In genomic region chr1:160542303-160542945, GRCh38 we compare ENCODE assay signal across 14 cellular contexts. TPM values are rescaled to one million over a fixed set of nuclear protein-coding genes. Genes with fewer than 3 reads are reported as not detected.
A peak's percentile ranks its signal among the peaks of the same experiment; 100 is the strongest.
DNase-seq lines count a peak whose midpoint lies in the region; ATAC-seq, FAIRE-seq and TF ChIP-seq lines count a peak whose summit lies in the region.
"Had no signal": no experiment of that assay in that cellular context is flagged by ENCODE, and none has a peak within 500 bp of the region (broad histone marks: within the 10 kb centered on the region; RNA-seq: fewer than 3 reads in every experiment).

No MANE protein-coding gene starts in this region.

- no peaks in the 10 kb centered on the region for H3K36me3 ChIP-seq in HepG2 (replicated peaks in 1 of 2; ENCODE audit: control insufficient read depth in 1 of 2, insufficient read depth in 2 of 2, low read length in 2 of 2)
- no peaks in the 10 kb centered on the region for H3K36me3 ChIP-seq in neural progenitor cell
- H3K36me3 ChIP-seq in thyroid gland = no peaks in the 10 kb centered on the region
- H3K36me3 ChIP-seq: ascending aorta, lower lobe of right lung, MG63 had no signal

- no peak overlapping the region for H3K4me3 Mint-ChIP-seq in dendritic cell treated with granulocyte-macrophage colony-stimulating factor and Interleukin-4, amounts not matched to agents 40 ng/mL and 50 ng/mL, for 4 days
- H3K4me3 Mint-ChIP-seq in neural progenitor cell (no peak overlapping the region), MCF 10A (ENCODE audit: unreplicated experiment) (no peak overlapping the region)

- in situ Hi-C loops in HepG2 (cut with HindIII; ENCODE audit: extremely low pct_ligation_motif_present, low pct_unique_long_range_greater_than_20kb) = no loop called here

- peaks cover 86% of the 10 kb centered on the region for H3K36me3 Mint-ChIP-seq in dendritic cell treated with granulocyte-macrophage colony-stimulating factor and Interleukin-4, amounts not matched to agents 40 ng/mL and 50 ng/mL, for 4 days (ENCODE audit: low read depth)
- H3K36me3 Mint-ChIP-seq in neural progenitor cell = no peaks in the 10 kb centered on the region
- H3K36me3 Mint-ChIP-seq in MCF 10A (ENCODE audit: insufficient read depth, unreplicated experiment) = no peaks in the 10 kb centered on the region

- TF ChIP-seq EP300 in A549 (IDR thresholded peaks at IDR 0.05) (no peak), HepG2 (IDR thresholded peaks at IDR 0.05; ENCODE audit: low read depth in 2 of 2, low read length in 2 of 2) (no peak), HepG2 (CRISPR knock-in tag; IDR thresholded peaks at IDR 0.05; ENCODE audit: borderline replicate concordance) (no peak)

- H3F3A ChIP-seq in neural progenitor cell (ENCODE audit: low read depth) = no peaks in the 10 kb centered on the region

- H3K9me3 ChIP-seq in A549 (no peaks in the 10 kb centered on the region), HepG2 (ENCODE audit: low read length) (no peaks in the 10 kb centered on the region), neural progenitor cell (ENCODE audit: low read depth) (no peaks in the 10 kb centered on the region), thyroid gland (no peaks in the 10 kb centered on the region)
- H3K9me3 ChIP-seq: ascending aorta, heart left ventricle, lower lobe of right lung, MG63 had no signal

- TF ChIP-seq POLR2A in A549 (IDR thresholded peaks at IDR 0.05; ENCODE audit: low read length) (no peak), HepG2 (IDR thresholded peaks at IDR 0.05; ENCODE audit: insufficient read depth in 1 of 2, low read depth in 2 of 2, low read length in 2 of 2) (no peak), thyroid gland (IDR thresholded peaks at IDR 0.05) (no peak)

- TF ChIP-seq CTCF in A549 (IDR thresholded peaks at IDR 0.05) (no peak), HepG2 (CRISPR knock-in tag; IDR thresholded peaks at IDR 0.05) (no peak), neural progenitor cell (IDR thresholded peaks at IDR 0.05) (no peak), MCF 10A (IDR thresholded peaks at IDR 0.05; ENCODE audit: unreplicated experiment) (no peak), thyroid gland (IDR thresholded peaks at IDR 0.05) (no peak)

- intact Hi-C loops in dendritic cell treated with granulocyte-macrophage colony-stimulating factor and Interleukin-4, amounts not matched to agents 40 ng/mL and 50 ng/mL, for 4 days (cut with micrococcal nuclease) = no loop called here
- intact Hi-C loops in HepG2 (cut with micrococcal nuclease; ENCODE audit: unreplicated experiment) (no loop called here), MCF 10A (cut with micrococcal nuclease) (no loop called here), thyroid gland (cut with DNase I) (no loop called here)

- H3K4me3 ChIP-seq in A549 = no peak overlapping the region
- no peak overlapping the region for H3K4me3 ChIP-seq in HepG2 (replicated peaks in 1 of 3; ENCODE audit: insufficient read depth in 1 of 3, low read depth in 2 of 3, low read length in 3 of 3)
- H3K4me3 ChIP-seq in neural progenitor cell = no peak overlapping the region
- H3K4me3 ChIP-seq in thyroid gland (replicated peaks in 1 of 3) = no peak overlapping the region
- H3K4me3 ChIP-seq: ascending aorta, heart left ventricle, lower lobe of right lung, MG63 had no signal

- under 1% methylated on average over 2 of the region's 2 CpGs for WGBS in A549 (ENCODE audit: missing lambda C conversion rate)
- WGBS in HepG2 (ENCODE audit: low lambda C conversion rate) = 0% methylated on average over 2 of the region's 2 CpGs
- 1% methylated on average over 2 of the region's 2 CpGs for WGBS in thyroid gland, 2 donors

- CTCF ChIA-PET in A549 (lab: Yijun Ruan, JAX) (interaction anchor here (1.1 to 2.6 kb wide), 2 partner anchors 64 to 114 kb away, joined by 5 to 13 read pairs; no protein-coding TSS in a partner anchor), HepG2 (lab: Yijun Ruan, JAX; ENCODE audit: low intra/inter-chr PET ratio, low total read pairs) (no interaction called here), MCF 10A (lab: Yijun Ruan, JAX) (interaction anchor here (1.2 to 2.6 kb wide), 3 partner anchors 14 to 114 kb away, joined by 3 to 14 read pairs (median 3); no protein-coding TSS in a partner anchor)

- H3K4me2 ChIP-seq in A549 (peak overlapping the region; percentile 74), HepG2 (ENCODE audit: low read depth, low read length) (no peak overlapping the region), neural progenitor cell (no peak overlapping the region)

- H3K9ac ChIP-seq in HepG2 (ENCODE audit: insufficient read depth, low read depth, low read length) (no peak overlapping the region), neural progenitor cell (no peak overlapping the region)

- peak overlapping the region; percentile 64 to 78 for H3K27ac ChIP-seq in A549
- H3K27ac ChIP-seq in HepG2 (ENCODE audit: extremely low read length, insufficient read depth, low read length) = no peak overlapping the region
- no peak overlapping the region for H3K27ac ChIP-seq in neural progenitor cell
- H3K27ac ChIP-seq in thyroid gland = no peak overlapping the region
- H3K27ac ChIP-seq: ascending aorta, lower lobe of right lung had no signal

- peaks cover 48% of the 10 kb centered on the region for H3K4me1 ChIP-seq in A549
- peaks cover 53% of the 10 kb centered on the region for H3K4me1 ChIP-seq in HepG2 (ENCODE audit: insufficient read depth, low read length)
- H3K4me1 ChIP-seq in neural progenitor cell = no peaks in the 10 kb centered on the region
- no peaks in the 10 kb centered on the region for H3K4me1 ChIP-seq in thyroid gland
- H3K4me1 ChIP-seq: ascending aorta had no signal

- no TSS peak for BruUV-seq in HepG2 (replicated peaks; lab: Mats Ljungman, UMichigan)
- no TSS peak for BruUV-seq in MCF 10A (replicated peaks; lab: Mats Ljungman, UMichigan)

- FAIRE-seq in A549 (lab: Jason Lieb, UNC) = peak; percentile 79
- FAIRE-seq in GM18507 (lab: Jason Lieb, UNC) = peak; percentile 65
- peak; percentile 18 for FAIRE-seq in HepG2 (lab: Jason Lieb, UNC)

- H3K27me3 ChIP-seq in HepG2 (ENCODE audit: control insufficient read depth in 1 of 2, insufficient read depth in 2 of 2, low read length in 2 of 2) (no peaks in the 10 kb centered on the region), neural progenitor cell (no peaks in the 10 kb centered on the region), thyroid gland (no peaks in the 10 kb centered on the region)
- H3K27me3 ChIP-seq: ascending aorta, heart left ventricle, MG63 had no signal

- H3K4me1 Mint-ChIP-seq in dendritic cell treated with granulocyte-macrophage colony-stimulating factor and Interleukin-4, amounts not matched to agents 40 ng/mL and 50 ng/mL, for 4 days (ENCODE audit: low read depth) = peaks cover 63% of the 10 kb centered on the region
- H3K4me1 Mint-ChIP-seq in neural progenitor cell = no peaks in the 10 kb centered on the region
- H3K4me1 Mint-ChIP-seq in MCF 10A (ENCODE audit: insufficient read depth, unreplicated experiment) = peaks cover 7% of the 10 kb centered on the region

- H4K20me1 ChIP-seq in HepG2 (ENCODE audit: insufficient read depth, low read length) (no peaks in the 10 kb centered on the region), neural progenitor cell (ENCODE audit: low read depth) (no peaks in the 10 kb centered on the region)

- TF ChIP-seq RAD21 in A549 (conservative IDR thresholded peaks at IDR 0.05 in 1 of 2, IDR thresholded peaks at IDR 0.05 in 1 of 2) = no peak
- TF ChIP-seq RAD21 in HepG2 (CRISPR knock-in tag; IDR thresholded peaks at IDR 0.05) = no peak

- POLR2A ChIA-PET in A549 (lab: Yijun Ruan, JAX) (no interaction called here), HepG2 (lab: Yijun Ruan, JAX) (no interaction called here), MCF 10A (lab: Yijun Ruan, JAX) (interaction anchor here (0.5 kb wide), 1 partner anchor 44 kb away, joined by 3 read pairs; no protein-coding TSS in a partner anchor)

- DNase-seq in A549 (ENCODE audit: low read depth in 1 of 2, low spot score in 1 of 2) = peak; percentile 78 to 91
- no peak for DNase-seq in GM18507 (ENCODE audit: extremely low spot score, insufficient read length, low read depth)
- DNase-seq in HepG2 (ENCODE audit: low spot score) = peak; percentile 58
- DNase-seq in NCI-H1092 (lab: John Stamatoyannopoulos, UW) = no peak
- DNase-seq in neural progenitor cell (ENCODE audit: low spot score) = no peak
- no peak for DNase-seq in MCF 10A (ENCODE audit: unreplicated experiment)
- no peak for DNase-seq in thyroid gland
- DNase-seq: GOT3, heart left ventricle, lower lobe of right lung, MG63 had no signal

- H3K9me3 Mint-ChIP-seq in dendritic cell treated with granulocyte-macrophage colony-stimulating factor and Interleukin-4, amounts not matched to agents 40 ng/mL and 50 ng/mL, for 4 days = no peaks in the 10 kb centered on the region
- no peaks in the 10 kb centered on the region for H3K9me3 Mint-ChIP-seq in neural progenitor cell
- no peaks in the 10 kb centered on the region for H3K9me3 Mint-ChIP-seq in MCF 10A (ENCODE audit: unreplicated experiment)

- H3K79me2 ChIP-seq in HepG2 (ENCODE audit: insufficient read depth, low read length) = no peaks in the 10 kb centered on the region
- H3K79me2 ChIP-seq in neural progenitor cell (ENCODE audit: low read depth) = no peaks in the 10 kb centered on the region

- ATAC-seq in A549 (peak; percentile 73 to 87), HepG2 (peak; percentile 50; the same call in 2 of the 3 replicates)
- ATAC-seq: heart left ventricle, lower lobe of right lung had no signal

- peak overlapping the region; percentile 14 for H3K27ac Mint-ChIP-seq in dendritic cell treated with granulocyte-macrophage colony-stimulating factor and Interleukin-4, amounts not matched to agents 40 ng/mL and 50 ng/mL, for 4 days
- H3K27ac Mint-ChIP-seq in neural progenitor cell (no peak overlapping the region), MCF 10A (ENCODE audit: low read depth, unreplicated experiment) (no peak overlapping the region)

- H3K27me3 Mint-ChIP-seq in dendritic cell treated with granulocyte-macrophage colony-stimulating factor and Interleukin-4, amounts not matched to agents 40 ng/mL and 50 ng/mL, for 4 days = no peaks in the 10 kb centered on the region
- H3K27me3 Mint-ChIP-seq in neural progenitor cell (ENCODE audit: insufficient read depth, low read depth) = no peaks in the 10 kb centered on the region
- no peaks in the 10 kb centered on the region for H3K27me3 Mint-ChIP-seq in MCF 10A (ENCODE audit: insufficient read depth, unreplicated experiment)

- H2AFZ ChIP-seq in HepG2 (ENCODE audit: low read length) (no peak overlapping the region), neural progenitor cell (replicated peaks) (no peak overlapping the region)

RNA-seq across cellular contexts. Expression of gene SLAMF6, which starts 19.4 kb away (rescaled TPM):
- not detected in 2 replicates for polyA plus RNA-seq in A549 (2011; rRNA removed)
- not detected in 2 replicates for polyA plus RNA-seq in A549 (2012; cell fraction: cytosol; rRNA removed)
- not detected in 2 replicates for polyA plus RNA-seq in A549 (2012; cell fraction: nucleus; rRNA removed)
- polyA plus RNA-seq in A549 (2017; fragmentation: RNase III; extraction: RNeasy Plus Mini Kit Qiagen cat#74134 plus additional on column Dnase treatment) = not detected in 3 replicates
- not detected in 2 replicates for polyA minus RNA-seq in A549 (2011; rRNA and poly(A)+ RNA removed)
- total RNA-seq in HepG2 (2016; rRNA removed; fragmentation: Illumina TruSeq; extraction: Trizol) = not detected in 2 replicates
- total RNA-seq in HepG2 (2016; cell fraction: cytosol; rRNA removed; fragmentation: Illumina TruSeq; extraction: Trizol; ENCODE audit: low read depth) = not detected in 2 replicates
- not detected in 2 replicates for total RNA-seq in HepG2 (2016; cell fraction: insoluble cytoplasmic fraction; rRNA removed; fragmentation: Illumina TruSeq; extraction: Trizol)
- total RNA-seq in HepG2 (2016; cell fraction: membrane; rRNA removed; fragmentation: Illumina TruSeq; extraction: Trizol) = not detected in 2 replicates
- total RNA-seq in HepG2 (2016; cell fraction: nucleus; rRNA removed; fragmentation: Illumina TruSeq; extraction: Trizol) = not detected in 2 replicates
- polyA plus RNA-seq in HepG2 (2011; rRNA removed) = not detected in 2 replicates
- not detected in 2 replicates for polyA plus RNA-seq in HepG2 (2011; cell fraction: cytosol; rRNA removed)
- not detected in 2 replicates for polyA plus RNA-seq in HepG2 (2011; cell fraction: nucleus; rRNA removed)
- not detected in 2 replicates for polyA plus RNA-seq in HepG2 (2012)
- not detected in 2 replicates for polyA plus RNA-seq in HepG2 (2016; cell fraction: cytosol; fragmentation: Illumina TruSeq; extraction: Trizol; ENCODE audit: low read depth)
- polyA plus RNA-seq in HepG2 (2016; cell fraction: insoluble cytoplasmic fraction; fragmentation: Illumina TruSeq; extraction: Trizol; ENCODE audit: low read depth) = not detected in 2 replicates
- polyA plus RNA-seq in HepG2 (2016; cell fraction: membrane; fragmentation: Illumina TruSeq; extraction: Trizol; ENCODE audit: low read depth) = not detected in 2 replicates
- not detected in 2 replicates for polyA plus RNA-seq in HepG2 (2016; cell fraction: nucleus; fragmentation: Illumina TruSeq; extraction: Trizol; ENCODE audit: insufficient read depth, low read depth)
- not detected in 2 replicates for polyA minus RNA-seq in HepG2 (2011; rRNA and poly(A)+ RNA removed; ENCODE audit: low replicate concordance)
- not detected in 2 replicates for polyA minus RNA-seq in HepG2 (2011; cell fraction: cytosol; rRNA and poly(A)+ RNA removed)
- not detected in 2 replicates for polyA minus RNA-seq in HepG2 (2011; cell fraction: nucleus; rRNA and poly(A)+ RNA removed)
- total RNA-seq in neural progenitor cell (ENCODE audit: low replicate concordance) = not detected in 2 replicates
- not detected in 2 replicates for total RNA-seq in MCF 10A (2022)
- total RNA-seq in thyroid gland = 1 to 10 TPM; 1.3 to 3.6 (median 1.7) TPM
- total RNA-seq: ascending aorta, SK-MEL-5 had no signal

RNA-seq across cellular contexts. Expression of gene CD84, which starts 36.9 kb away (rescaled TPM):
- polyA plus RNA-seq in A549 (2011; rRNA removed) (not detected in 2 replicates), A549 (2017; fragmentation: RNase III; extraction: RNeasy Plus Mini Kit Qiagen cat#74134 plus additional on column Dnase treatment) (not detected in 3 replicates), HepG2 (2011; rRNA removed) (not detected in 2 replicates)
- polyA plus RNA-seq in A549 (2012; cell fraction: cytosol; rRNA removed) = not detected in 2 replicates
- not detected in 2 replicates for polyA plus RNA-seq in A549 (2012; cell fraction: nucleus; rRNA removed)
- polyA minus RNA-seq in A549 (2011; rRNA and poly(A)+ RNA removed) = not detected in 2 replicates
- total RNA-seq in HepG2 (2016; rRNA removed; fragmentation: Illumina TruSeq; extraction: Trizol) (not detected in 2 replicates), neural progenitor cell (ENCODE audit: low replicate concordance) (not detected in 2 replicates), MCF 10A (2022) (not detected in 2 replicates), thyroid gland (1 to 10 TPM; 1.8 to 5.8 (median 2.4) TPM)
- not detected in 2 replicates for total RNA-seq in HepG2 (2016; cell fraction: cytosol; rRNA removed; fragmentation: Illumina TruSeq; extraction: Trizol; ENCODE audit: low read depth)
- total RNA-seq in HepG2 (2016; cell fraction: insoluble cytoplasmic fraction; rRNA removed; fragmentation: Illumina TruSeq; extraction: Trizol) = not detected in 2 replicates
- total RNA-seq in HepG2 (2016; cell fraction: membrane; rRNA removed; fragmentation: Illumina TruSeq; extraction: Trizol) = not detected in 2 replicates
- total RNA-seq in HepG2 (2016; cell fraction: nucleus; rRNA removed; fragmentation: Illumina TruSeq; extraction: Trizol) = not detected in 2 replicates
- polyA plus RNA-seq in HepG2 (2011; cell fraction: cytosol; rRNA removed) = not detected in 2 replicates
- not detected in 2 replicates for polyA plus RNA-seq in HepG2 (2011; cell fraction: nucleus; rRNA removed)
- not detected in 2 replicates for polyA plus RNA-seq in HepG2 (2012)
- not detected in 2 replicates for polyA plus RNA-seq in HepG2 (2016; cell fraction: cytosol; fragmentation: Illumina TruSeq; extraction: Trizol; ENCODE audit: low read depth)
- not detected in 2 replicates for polyA plus RNA-seq in HepG2 (2016; cell fraction: insoluble cytoplasmic fraction; fragmentation: Illumina TruSeq; extraction: Trizol; ENCODE audit: low read depth)
- polyA plus RNA-seq in HepG2 (2016; cell fraction: membrane; fragmentation: Illumina TruSeq; extraction: Trizol; ENCODE audit: low read depth) = not detected in 2 replicates
- polyA plus RNA-seq in HepG2 (2016; cell fraction: nucleus; fragmentation: Illumina TruSeq; extraction: Trizol; ENCODE audit: insufficient read depth, low read depth) = not detected in 2 replicates
- polyA minus RNA-seq in HepG2 (2011; rRNA and poly(A)+ RNA removed; ENCODE audit: low replicate concordance) = not detected in 2 replicates
- polyA minus RNA-seq in HepG2 (2011; cell fraction: cytosol; rRNA and poly(A)+ RNA removed) = not detected in 2 replicates
- not detected in 2 replicates for polyA minus RNA-seq in HepG2 (2011; cell fraction: nucleus; rRNA and poly(A)+ RNA removed)
- total RNA-seq: SK-MEL-5 had no signal

Comparison
In these comparisons a context has a peak if more than half of its experiments do, and no peak if none do; other contexts are left out.
1. DNase-seq: peak in A549 (2 of 2) and HepG2 (single experiment); none in GM18507 (single experiment), NCI-H1092 (single experiment), neural progenitor cell (single experiment), MCF 10A (single experiment) and thyroid gland (0 of 2).
2. H3K27ac ChIP-seq: peak in A549 (2 of 2); none in HepG2 (single experiment), neural progenitor cell (single experiment) and thyroid gland (0 of 3).